In the genomic region with DNA sequence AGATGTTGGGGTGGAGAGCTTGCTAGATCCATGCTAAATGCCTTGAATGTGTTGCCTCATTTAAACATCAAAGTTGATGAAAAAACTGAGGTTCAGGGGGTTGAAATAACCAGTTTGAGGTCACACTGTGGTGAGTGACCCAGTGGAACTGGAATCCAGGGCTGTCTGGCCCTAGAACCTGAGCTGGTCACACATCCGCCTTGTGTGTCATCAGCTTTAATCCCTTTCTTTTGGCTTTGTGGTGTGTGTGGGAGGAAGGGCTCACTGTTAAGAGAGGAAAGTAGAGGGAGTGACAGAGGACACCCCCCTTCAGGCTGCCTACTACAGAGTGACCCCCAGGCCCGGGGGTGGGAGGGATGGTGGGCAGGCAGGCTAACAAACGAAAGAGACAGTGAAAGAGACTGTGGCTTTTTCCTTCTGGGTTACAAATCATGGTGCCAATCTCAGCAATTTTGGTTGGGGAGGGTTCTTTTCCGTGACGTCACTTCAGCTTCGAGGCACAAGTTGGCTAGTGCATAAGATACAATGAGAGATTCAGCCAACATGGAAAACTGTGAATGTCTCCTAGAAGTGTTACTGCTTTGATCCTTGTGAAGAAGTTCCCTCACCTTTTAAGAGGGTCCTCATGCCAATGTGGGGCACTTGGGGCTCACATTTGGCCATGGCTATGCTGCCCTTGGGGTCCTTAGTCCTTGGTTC, we compare ENCODE assay signal across 12 cellular contexts.
A peak's percentile ranks its signal among the peaks of the same experiment; 100 is the strongest.
DNase-seq lines count a peak whose midpoint lies in the region; ATAC-seq and TF ChIP-seq lines count a peak whose summit lies in the region.
"Had no signal": no experiment of that assay in that cellular context is flagged by ENCODE, and none has a peak within 500 bp of the region (broad histone marks: within the 10 kb centered on the region; RNA-seq: fewer than 3 reads in every experiment).

No MANE protein-coding gene starts in this region.

- H3K4me2 ChIP-seq in osteoblast (ENCODE audit: insufficient read depth, low read length): peak overlapping the region; percentile 70

- ATAC-seq in activated T-helper 17 cell treated with anti-CD3 and anti-CD28 coated beads, Interleukin-2, amount 50 U/mL, for 72 hours (replicated peaks): no peak
- ATAC-seq: activated CD8-positive, alpha-beta T cell treated with anti-CD3 and anti-CD28 coated beads for 36 hours had no signal

- peaks cover 0 to 20% (median 15%) of the 10 kb centered on the region in 4 donors for H3K4me1 ChIP-seq in esophagus muscularis mucosa
- peaks cover 45% of the 10 kb centered on the region for H3K4me1 ChIP-seq in osteoblast (ENCODE audit: insufficient read depth, low read length)

- no peaks in the 10 kb centered on the region for H3K4me1 Mint-ChIP-seq in activated T-helper 17 cell treated with anti-CD3 and anti-CD28 coated beads, Interleukin-2, amount 50 U/mL, for 72 hours
- H3K4me1 Mint-ChIP-seq in endothelial cell (ENCODE audit: unreplicated experiment): peaks cover 45% of the 10 kb centered on the region

- TF ChIP-seq EP300 in esophagus muscularis mucosa (IDR thresholded peaks at IDR 0.05): no peak

- no peak overlapping the region for H3K4me3 Mint-ChIP-seq in activated T-helper 17 cell treated with anti-CD3 and anti-CD28 coated beads, Interleukin-2, amount 50 U/mL, for 72 hours
- no peak overlapping the region for H3K4me3 Mint-ChIP-seq in endothelial cell (ENCODE audit: unreplicated experiment)
- H3K4me3 Mint-ChIP-seq: activated CD8-positive, alpha-beta T cell treated with anti-CD3 and anti-CD28 coated beads for 36 hours had no signal

- H3K27ac Mint-ChIP-seq in activated T-helper 17 cell treated with anti-CD3 and anti-CD28 coated beads, Interleukin-2, amount 50 U/mL, for 72 hours: no peak overlapping the region
- no peak overlapping the region for H3K27ac Mint-ChIP-seq in endothelial cell (ENCODE audit: unreplicated experiment)
- H3K27ac Mint-ChIP-seq: activated CD8-positive, alpha-beta T cell treated with anti-CD3 and anti-CD28 coated beads for 36 hours had no signal

- H3K27me3 Mint-ChIP-seq in activated T-helper 17 cell treated with anti-CD3 and anti-CD28 coated beads, Interleukin-2, amount 50 U/mL, for 72 hours: no peaks in the 10 kb centered on the region
- peaks cover 7% of the 10 kb centered on the region for H3K27me3 Mint-ChIP-seq in endothelial cell (ENCODE audit: unreplicated experiment)

- H3K9me3 Mint-ChIP-seq in activated T-helper 17 cell treated with anti-CD3 and anti-CD28 coated beads, Interleukin-2, amount 50 U/mL, for 72 hours: no peaks in the 10 kb centered on the region
- no peaks in the 10 kb centered on the region for H3K9me3 Mint-ChIP-seq in endothelial cell (ENCODE audit: unreplicated experiment)
- H3K9me3 Mint-ChIP-seq: activated CD8-positive, alpha-beta T cell treated with anti-CD3 and anti-CD28 coated beads for 36 hours had no signal

- no peak for TF ChIP-seq POLR2A in esophagus muscularis mucosa (IDR thresholded peaks at IDR 0.05; ENCODE audit: low read depth)

- TF ChIP-seq CTCF in esophagus muscularis mucosa (IDR thresholded peaks at IDR 0.05): no peak
- TF ChIP-seq CTCF in osteoblast (IDR thresholded peaks at IDR 0.05; ENCODE audit: extremely low read depth, low read depth, low read length): no peak
- no peak for TF ChIP-seq CTCF in endothelial cell (IDR thresholded peaks at IDR 0.05; ENCODE audit: unreplicated experiment)

- H3K36me3 ChIP-seq in esophagus muscularis mucosa: no peaks in the 10 kb centered on the region
- no peaks in the 10 kb centered on the region for H3K36me3 ChIP-seq in osteoblast (ENCODE audit: insufficient read depth, low read length)
- H3K36me3 ChIP-seq: heart right ventricle had no signal

- H2AFZ ChIP-seq in osteoblast (ENCODE audit: low read length): peak overlapping the region; percentile 62

- 82% methylated on average over 6 of the region's 6 CpGs for WGBS in esophagus muscularis mucosa

- DNase-seq in EH (ENCODE audit: low read depth): peak; percentile 93
- DNase-seq in RKO (ENCODE audit: low spot score): peak; percentile 66
- peak; percentile 64 for DNase-seq in esophagus muscularis mucosa (ENCODE audit: extremely low spot score)
- peak; percentile 54 for DNase-seq in osteoblast (ENCODE audit: insufficient read length, low spot score, missing footprints)
- DNase-seq in 8988T: no peak
- DNase-seq in endothelial cell (ENCODE audit: low spot score): no peak
- no peak for DNase-seq in DMS79 (lab: John Stamatoyannopoulos, UW)
- DNase-seq: activated CD8-positive, alpha-beta T cell treated with anti-CD3 and anti-CD28 coated beads for 36 hours; heart right ventricle; NCI-H146; stimulated activated CD4-positive, alpha-beta T cell treated with anti-CD3 and anti-CD28 coated beads, Interleukin-2, amount 100 ng/mL, for 24 hours had no signal

- H4K20me1 ChIP-seq in osteoblast (ENCODE audit: insufficient read depth, low read length): no peaks in the 10 kb centered on the region

- H3K4me3 ChIP-seq in esophagus muscularis mucosa (no peak overlapping the region), osteoblast (ENCODE audit: insufficient read depth, low read length) (peak overlapping the region; percentile 25)
- H3K4me3 ChIP-seq: heart right ventricle had no signal

- H3K27ac ChIP-seq in esophagus muscularis mucosa (replicated peaks in 1 of 4): peak overlapping the region in 3 of 4 donors; percentile 3 to 33 (median 4)
- H3K27ac ChIP-seq in osteoblast (ENCODE audit: low read depth, low read length): peak overlapping the region; percentile 99

- intact Hi-C loops in esophagus muscularis mucosa (cut with DNase I): no loop called here

- no peaks in the 10 kb centered on the region for H3K36me3 Mint-ChIP-seq in activated T-helper 17 cell treated with anti-CD3 and anti-CD28 coated beads, Interleukin-2, amount 50 U/mL, for 72 hours (ENCODE audit: low read depth)
- no peaks in the 10 kb centered on the region for H3K36me3 Mint-ChIP-seq in endothelial cell (ENCODE audit: low read depth, unreplicated experiment)

- no peaks in the 10 kb centered on the region for H3K79me2 ChIP-seq in osteoblast (ENCODE audit: insufficient read depth, low read length)

- no peaks in the 10 kb centered on the region for H3K27me3 ChIP-seq in esophagus muscularis mucosa
- H3K27me3 ChIP-seq in osteoblast (ENCODE audit: insufficient read depth, low read length): no peaks in the 10 kb centered on the region
- H3K27me3 ChIP-seq: heart right ventricle had no signal

- H3K9me3 ChIP-seq in esophagus muscularis mucosa (no peaks in the 10 kb centered on the region), osteoblast (ENCODE audit: low read depth, low read length) (no peaks in the 10 kb centered on the region)

Comparison
In these comparisons a context has a peak if more than half of its experiments do, and no peak if none do; other contexts are left out.
1. DNase-seq: peak in EH (single experiment), RKO (single experiment), esophagus muscularis mucosa (single experiment) and osteoblast (single experiment); none in 8988T (single experiment), endothelial cell (single experiment) and DMS79 (single experiment).